13 cellular contexts compared by ENCODE assay signal in genomic region chr20:31663524-31663837, GRCh38. TPM values are rescaled to one million over a fixed set of nuclear protein-coding genes. Genes with fewer than 3 reads are reported as not detected.
DNase-seq lines count a peak whose midpoint lies in the region; ATAC-seq, FAIRE-seq and TF ChIP-seq lines count a peak whose summit lies in the region.
"Had no signal": no experiment of that assay in that cellular context is flagged by ENCODE, and none has a peak within 500 bp of the region (broad histone marks: within the 10 kb centered on the region; RNA-seq: fewer than 3 reads in every experiment).

No MANE protein-coding gene starts in this region.

- H3K9me3 ChIP-seq in BLaER1 (no peaks in the 10 kb centered on the region), KOPT-K1 (ENCODE audit: insufficient read depth, low read length, poor library complexity, severe bottlenecking) (no peaks in the 10 kb centered on the region), colonic mucosa (no peaks in the 10 kb centered on the region), pancreas (no peaks in the 10 kb centered on the region)

- peak overlapping the region; percentile 86 for H3K27ac ChIP-seq in BLaER1
- H3K27ac ChIP-seq in KOPT-K1 (ENCODE audit: low read depth, low read length, poor library complexity, severe bottlenecking), result peak overlapping the region; percentile 57
- H3K27ac ChIP-seq in colonic mucosa, result peak overlapping the region; percentile 73
- H3K27ac ChIP-seq in pancreas, result peak overlapping the region in 3 of 4 donors; percentile 39 to 77 (median 45)

- H3K4me2 ChIP-seq in BLaER1, result peak overlapping the region; percentile 80; the same call in 1 of the 2 replicates

- no peaks in the 10 kb centered on the region for H4K20me1 ChIP-seq in BLaER1

- TF ChIP-seq CTCF in colonic mucosa (IDR thresholded peaks at IDR 0.05) (no peak), pancreas (IDR thresholded peaks at IDR 0.05) (no peak)

- H3K27me3 ChIP-seq in BLaER1 (no peaks in the 10 kb centered on the region), colonic mucosa (no peaks in the 10 kb centered on the region), pancreas (no peaks in the 10 kb centered on the region)

- H3K4me1 ChIP-seq in BLaER1 (peaks cover 72% of the 10 kb centered on the region), colonic mucosa (peaks cover 21% of the 10 kb centered on the region), pancreas (peaks cover 18 to 29% (median 26%) of the 10 kb centered on the region in 3 donors)

- H3K4me3 ChIP-seq in BLaER1, result no peak overlapping the region
- no peak overlapping the region for H3K4me3 ChIP-seq in colonic mucosa
- no peak overlapping the region for H3K4me3 ChIP-seq in pancreas
- H3K4me3 ChIP-seq: GM12878 had no signal

- no peak for FAIRE-seq in pancreas (lab: Jason Lieb, UNC)
- FAIRE-seq: GM12878 had no signal

- peak overlapping the region; percentile 68 for H3K9ac ChIP-seq in BLaER1
- H3K9ac ChIP-seq in colonic mucosa (ENCODE audit: low read depth in 2 of 2, low read length in 2 of 2), result peak overlapping the region in 1 of 2 donors; percentile 85

- DNase-seq in colonic mucosa, result no peak
- DNase-seq in pancreas, result no peak
- no peak for DNase-seq in DMS153 treated with DMSO at 0.1 percent for 48 hours (lab: John Stamatoyannopoulos, UW; ENCODE audit: unreplicated experiment)
- DNase-seq in SIG-M5 (lab: John Stamatoyannopoulos, UW), result no peak
- no peak for DNase-seq in NCI-H748 (lab: John Stamatoyannopoulos, UW; ENCODE audit: unreplicated experiment)
- DNase-seq: mammary epithelial cell, NCI-H1694 had no signal

- intact Hi-C loops in colonic mucosa (cut with DNase I), result no loop called here
- intact Hi-C loops in pancreas (cut with DNase I), result no loop called here

- 82 to 88% methylated on average over 2 of the region's 2 CpGs for WGBS in pancreas, 2 donors

- no peak for ATAC-seq in pancreas
- ATAC-seq in GM19455 (IDR thresholded peaks at IDR 0.05; ENCODE audit: unreplicated experiment), result no peak
- ATAC-seq: GM12878, sciatic nerve had no signal

- H3K36me3 ChIP-seq in BLaER1 (peaks cover 27% of the 10 kb centered on the region), KOPT-K1 (ENCODE audit: insufficient read depth, low read length) (peaks cover 52% of the 10 kb centered on the region), colonic mucosa (no peaks in the 10 kb centered on the region), pancreas (no peaks in the 10 kb centered on the region)

RNA-seq across cellular contexts. Expression of gene COX4I2, which starts 25.8 kb away (rescaled TPM):
- total RNA-seq in colonic mucosa, result under 1 TPM in 1 of 2 donors, not detected in 1; 0.52 TPM
- under 1 TPM in 5 of 6 donors, not detected in 1; 0.28 to 0.94 (median 0.60) TPM for total RNA-seq in pancreas
- polyA plus RNA-seq in pancreas, result 1 to 10 TPM; 3.7 to 7.8 TPM
- total RNA-seq: GM12878, HT-29, mammary epithelial cell had no signal
- polyA plus RNA-seq: GM12878, mammary epithelial cell had no signal

RNA-seq across cellular contexts. Expression of gene ID1, which starts 58.4 kb away (rescaled TPM):
- total RNA-seq in colonic mucosa (100 to 1,000 TPM; 134 to 179 TPM), pancreas (10 to 100 TPM in 5 of 6 donors, 1 to 10 TPM in 1; 9.5 to 39.3 (median 17.4) TPM)
- polyA plus RNA-seq in pancreas, result 10 to 100 TPM; 50.9 to 64.7 TPM

RNA-seq across cellular contexts. Expression of gene BCL2L1, which starts 59.2 kb away (rescaled TPM):
- total RNA-seq in colonic mucosa (10 to 100 TPM; 55.9 to 59.4 TPM), pancreas (10 to 100 TPM; 27.3 to 59.8 (median 40.0) TPM)
- polyA plus RNA-seq in pancreas, result 10 to 100 TPM; 40.8 to 55.5 TPM
